ENCODE assay signal across 9 cellular contexts in the genomic region with DNA sequence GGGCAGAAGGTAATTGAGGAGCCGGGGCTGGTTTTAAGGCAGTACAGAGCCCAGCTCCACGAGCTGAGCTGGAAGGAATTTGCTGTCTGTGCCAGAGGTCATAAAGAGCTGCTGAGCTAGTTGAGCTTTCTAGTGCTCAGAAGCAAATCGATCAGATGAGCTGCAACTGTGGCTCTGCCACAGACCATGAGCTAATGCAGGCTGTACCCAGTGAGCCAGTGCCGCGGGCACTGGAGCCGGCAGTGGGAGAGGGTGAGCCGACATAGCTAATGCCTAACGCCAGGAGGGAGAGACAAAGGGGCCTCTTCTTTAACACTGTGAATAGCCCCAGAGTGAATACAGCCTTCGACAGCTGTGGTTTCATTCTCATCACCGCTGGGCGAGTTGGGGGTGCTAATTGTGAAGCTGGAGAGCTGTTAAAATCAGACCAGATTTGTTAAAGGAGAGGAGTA.
DNase-seq lines count a peak whose midpoint lies in the region; ATAC-seq and TF ChIP-seq lines count a peak whose summit lies in the region.
"Had no signal": no experiment of that assay in that cellular context is flagged by ENCODE, and none has a peak within 500 bp of the region (broad histone marks: within the 10 kb centered on the region; RNA-seq: fewer than 3 reads in every experiment).

No MANE protein-coding gene starts in this region.

- no peaks in the 10 kb centered on the region for H3K4me1 Mint-ChIP-seq in activated naive CD8-positive, alpha-beta T cell treated with anti-CD3 and anti-CD28 coated beads for 36 hours

- H3K36me3 ChIP-seq in SJCRH30 (no peaks in the 10 kb centered on the region), psoas muscle (ENCODE audit: insufficient read depth in 1 of 2, low read depth in 1 of 2) (no peaks in the 10 kb centered on the region)

- H3K9me3 ChIP-seq in SJCRH30 (replicated peaks) (no peaks in the 10 kb centered on the region), psoas muscle (no peaks in the 10 kb centered on the region)

- no peaks in the 10 kb centered on the region for H3K27me3 ChIP-seq in SJCRH30
- peaks cover 0 to 9% (median 0%) of the 10 kb centered on the region in 3 donors for H3K27me3 ChIP-seq in psoas muscle (ENCODE audit: insufficient read depth in 3 of 3, low read length in 2 of 3)

- no peak overlapping the region for H3K27ac Mint-ChIP-seq in activated naive CD8-positive, alpha-beta T cell treated with anti-CD3 and anti-CD28 coated beads for 36 hours
- H3K27ac Mint-ChIP-seq: activated naive CD8-positive, alpha-beta T cell had no signal

- no peaks in the 10 kb centered on the region for H3K36me3 Mint-ChIP-seq in activated naive CD8-positive, alpha-beta T cell treated with anti-CD3 and anti-CD28 coated beads for 36 hours
- H3K36me3 Mint-ChIP-seq: activated naive CD8-positive, alpha-beta T cell had no signal

- no peaks in the 10 kb centered on the region for H3K9me3 Mint-ChIP-seq in activated naive CD8-positive, alpha-beta T cell treated with anti-CD3 and anti-CD28 coated beads for 36 hours

- ATAC-seq in psoas muscle = peak in 1 of 4 donors; percentile 22
- ATAC-seq in GM18907 (IDR thresholded peaks at IDR 0.05; ENCODE audit: unreplicated experiment) = no peak

- no peak for TF ChIP-seq CTCF in psoas muscle (IDR thresholded peaks at IDR 0.05)

- H3K4me3 ChIP-seq in SJCRH30 (peak overlapping the region; percentile 37), psoas muscle (peak overlapping the region; percentile 27)

- peaks cover 3% of the 10 kb centered on the region for H3K27me3 Mint-ChIP-seq in activated naive CD8-positive, alpha-beta T cell treated with anti-CD3 and anti-CD28 coated beads for 36 hours

- 10 to 21% (median 20%) methylated on average over 11 of the region's 11 CpGs for WGBS in psoas muscle, 3 donors

- peaks cover 7% of the 10 kb centered on the region for H3K4me1 ChIP-seq in SJCRH30
- no peaks in the 10 kb centered on the region for H3K4me1 ChIP-seq in psoas muscle

- intact Hi-C loops in psoas muscle (cut with DNase I) = no loop called here

- peak overlapping the region; percentile 16 for H3K27ac ChIP-seq in SJCRH30
- peak overlapping the region; percentile 33 for H3K27ac ChIP-seq in psoas muscle

- DNase-seq in ELR (ENCODE audit: low read depth) = peak; percentile 20
- peak; percentile 47 to 73 for DNase-seq in SJCRH30
- DNase-seq in globus pallidus (ENCODE audit: low spot score) = peak; percentile 92
- no peak for DNase-seq in psoas muscle
- DNase-seq in NCI-H345 (lab: John Stamatoyannopoulos, UW) = no peak
- no peak for DNase-seq in activated naive CD8-positive, alpha-beta T cell treated with anti-CD3 and anti-CD28 coated beads for 36 hours
- DNase-seq in NCI-H2029 (lab: John Stamatoyannopoulos, UW) = no peak

- no peak overlapping the region for H3K4me3 Mint-ChIP-seq in activated naive CD8-positive, alpha-beta T cell treated with anti-CD3 and anti-CD28 coated beads for 36 hours
- H3K4me3 Mint-ChIP-seq: activated naive CD8-positive, alpha-beta T cell had no signal

Comparison
In these comparisons a context has a peak if more than half of its experiments do, and no peak if none do; other contexts are left out.
1. DNase-seq: peak in ELR (single experiment), SJCRH30 (2 of 2) and globus pallidus (single experiment); none in psoas muscle (0 of 2), NCI-H345 (single experiment), activated naive CD8-positive, alpha-beta T cell treated with anti-CD3 and anti-CD28 coated beads for 36 hours (single experiment) and NCI-H2029 (single experiment).